ENCODE assay signal across 8 cellular contexts in the genomic region with DNA sequence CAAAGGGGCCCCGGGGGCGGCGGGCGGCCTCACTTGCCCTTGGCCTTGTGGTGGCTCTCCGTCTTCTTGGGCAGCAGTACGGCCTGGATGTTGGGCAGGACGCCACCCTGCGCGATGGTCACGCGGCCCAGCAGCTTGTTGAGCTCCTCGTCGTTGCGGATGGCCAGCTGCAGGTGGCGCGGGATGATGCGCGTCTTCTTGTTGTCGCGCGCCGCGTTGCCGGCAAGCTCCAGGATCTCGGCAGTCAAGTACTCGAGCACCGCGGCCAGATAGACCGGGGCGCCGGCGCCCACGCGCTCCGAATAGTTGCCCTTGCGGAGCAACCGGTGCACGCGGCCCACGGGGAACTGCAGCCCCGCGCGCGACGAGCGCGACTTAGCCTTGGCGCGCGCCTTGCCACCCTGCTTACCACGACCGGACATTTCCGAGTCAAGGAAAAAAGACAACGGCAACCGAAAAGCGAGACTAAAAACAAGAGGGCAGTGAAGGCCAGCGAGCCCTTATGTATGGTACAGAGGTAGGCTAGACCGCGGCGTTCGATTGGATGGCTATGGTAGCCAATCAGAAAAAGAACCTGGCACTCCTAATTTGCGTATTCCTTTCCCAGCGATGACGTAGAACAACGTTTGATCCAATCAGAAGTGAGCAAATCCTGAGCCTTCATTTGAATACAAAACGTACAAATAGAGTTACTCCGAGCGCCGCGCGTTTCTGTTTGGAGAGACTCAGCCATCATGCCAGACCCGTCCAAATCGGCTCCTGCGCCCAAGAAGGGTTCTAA. TPM values are rescaled to one million over a fixed set of nuclear protein-coding genes. Genes with fewer than 3 reads are reported as not detected.
DNase-seq lines count a peak whose midpoint lies in the region; TF ChIP-seq lines count a peak whose summit lies in the region.

No MANE protein-coding gene starts in this region.

- H3K9me3 Mint-ChIP-seq in progenitor cell of endocrine pancreas (ENCODE audit: low read depth): no peaks in the 10 kb centered on the region

- H3K4me1 ChIP-seq in left ventricle myocardium inferior: peaks cover 57% of the 10 kb centered on the region

- H3K9me3 ChIP-seq in left ventricle myocardium inferior (replicated peaks): no peaks in the 10 kb centered on the region

- CTCF ChIA-PET in GM10248 (lab: Yijun Ruan, JAX): interaction anchor here (0.8 to 1.8 kb wide), 7 partner anchors 8 to 291 kb away, joined by 3 to 9 read pairs (median 3); no protein-coding TSS in a partner anchor

- H3K27ac Mint-ChIP-seq in progenitor cell of endocrine pancreas: peak overlapping the region; percentile 98

- H3K4me3 ChIP-seq in HFF-Myc (replicated peaks; ENCODE audit: low read depth, low read length) (peak overlapping the region; percentile 81), left ventricle myocardium inferior (peak overlapping the region; percentile 72)

- POLR2A ChIA-PET in GM10248 (lab: Yijun Ruan, JAX): interaction anchor here (0.6 to 1.5 kb wide), 3 partner anchors 9 to 304 kb away, joined by 4 read pairs; no protein-coding TSS in a partner anchor

- peaks cover 13% of the 10 kb centered on the region for H3K4me1 Mint-ChIP-seq in progenitor cell of endocrine pancreas (ENCODE audit: low read depth)

- peaks cover 3% of the 10 kb centered on the region for H3K36me3 Mint-ChIP-seq in progenitor cell of endocrine pancreas (ENCODE audit: insufficient read depth)

- peak; percentile 17 for TF ChIP-seq CTCF in GM10248 (IDR thresholded peaks at IDR 0.05; ENCODE audit: control extremely low read depth, extremely low read depth, low read depth, missing control alignments)
- peak; percentile 11 for TF ChIP-seq CTCF in HFF-Myc (IDR thresholded peaks at IDR 0.05; ENCODE audit: low read depth, low read length, missing control alignments)
- TF ChIP-seq CTCF in left ventricle myocardium inferior (IDR thresholded peaks at IDR 0.05; ENCODE audit: borderline replicate concordance): peak; percentile 53
- TF ChIP-seq CTCF in progenitor cell of endocrine pancreas (IDR thresholded peaks at IDR 0.05; ENCODE audit: unreplicated experiment): peak; percentile 54

- H3K27me3 Mint-ChIP-seq in progenitor cell of endocrine pancreas: peaks cover 18% of the 10 kb centered on the region

- intact Hi-C loops in left ventricle myocardium inferior (cut with micrococcal nuclease): no loop called here

- H3K27ac ChIP-seq in left ventricle myocardium inferior (replicated peaks): peak overlapping the region; percentile 96

- peaks cover 46% of the 10 kb centered on the region for H3K27me3 ChIP-seq in left ventricle myocardium inferior (ENCODE audit: low read depth)

- no peaks in the 10 kb centered on the region for H3K36me3 ChIP-seq in left ventricle myocardium inferior

- peak overlapping the region; percentile 95 for H3K4me3 Mint-ChIP-seq in progenitor cell of endocrine pancreas (ENCODE audit: low read depth)

- DNase-seq in GM10248 (ENCODE audit: extremely low spot score): peak; percentile 90
- DNase-seq in HFF-Myc (ENCODE audit: extremely low read depth, low read depth): peak; percentile 99
- DNase-seq in NCI-H1105 (lab: John Stamatoyannopoulos, UW): peak; percentile 89
- peak; percentile 82 for DNase-seq in T follicular helper cell (ENCODE audit: low read depth)
- peak; percentile 99 for DNase-seq in amniotic epithelial cell (ENCODE audit: low read depth)
- DNase-seq in left ventricle myocardium inferior: peak; percentile 85
- peak; percentile 77 for DNase-seq in progenitor cell of endocrine pancreas (ENCODE audit: low spot score, unreplicated experiment)
- DNase-seq in ureter (ENCODE audit: low spot score): peak; percentile 94

RNA-seq across cellular contexts. Expression of gene RNF187, which starts 29.6 kb away (rescaled TPM):
- total RNA-seq in left ventricle myocardium inferior (79.5 TPM), progenitor cell of endocrine pancreas (94.8 and 98.6 TPM in 2 replicates), ureter (104 TPM)

RNA-seq across cellular contexts. Expression of gene TRIM17, which starts 40.9 kb away (rescaled TPM):
- 0.36 TPM for total RNA-seq in left ventricle myocardium inferior
- total RNA-seq in progenitor cell of endocrine pancreas: 20.5 and 20.8 TPM in 2 replicates
- total RNA-seq in ureter: 22.6 TPM

RNA-seq across cellular contexts. Expression of gene TRIM11, which starts 51.0 kb away (rescaled TPM):
- total RNA-seq in left ventricle myocardium inferior (6.2 TPM), progenitor cell of endocrine pancreas (41.1 and 42.4 TPM in 2 replicates), ureter (40.1 TPM)

Comparison
In these comparisons a context has a peak if more than half of its experiments do, and no peak if none do; other contexts are left out.
1. Peak in every context shown above with its lines: DNase-seq, H3K4me3 ChIP-seq and H3K27ac ChIP-seq.
2. RNA of gene TRIM17, which starts 40.9 kb away (total RNA-seq): 22.6 TPM in ureter (single experiment) and 20.5 to 20.8 TPM in progenitor cell of endocrine pancreas; 0.36 TPM in left ventricle myocardium inferior (single experiment); every median in the first group is over 10 times any median in the second.